8 cellular contexts compared by ENCODE assay signal in genomic region chr10:123559066-123559822, GRCh38.
DNase-seq lines count a peak whose midpoint lies in the region; ATAC-seq and TF ChIP-seq lines count a peak whose summit lies in the region.

No MANE protein-coding gene starts in this region.

- H3K9ac ChIP-seq in liver (ENCODE audit: low read depth in 1 of 2, low read length in 2 of 2) = no peak overlapping the region

- H3K36me3 ChIP-seq in HAP-1 (replicated peaks) (no peaks in the 10 kb centered on the region), liver (ENCODE audit: control insufficient read depth in 4 of 4, insufficient read depth in 3 of 4, low read depth in 1 of 4, low read length in 3 of 4) (no peaks in the 10 kb centered on the region)

- TF ChIP-seq CTCF in choroid plexus epithelial cell (conservative IDR thresholded peaks at IDR 0.05; ENCODE audit: low read depth, low read length) (peak; percentile 96), liver (IDR thresholded peaks at IDR 0.05; ENCODE audit: low read depth, low read length, missing input control) (peak; percentile 94)

- WGBS in liver = 53% methylated on average over 28 of the region's 28 CpGs

- H3K4me1 ChIP-seq in HAP-1 (no peaks in the 10 kb centered on the region), liver (ENCODE audit: control insufficient read depth in 4 of 4, insufficient read depth in 4 of 4, low read length in 3 of 4) (peaks cover 0 to 2% (median 0%) of the 10 kb centered on the region in 4 donors)

- H3K4me3 ChIP-seq in HAP-1 (no peak overlapping the region), choroid plexus epithelial cell (ENCODE audit: low read depth, low read length) (no peak overlapping the region), liver (ENCODE audit: low read depth in 1 of 3, low read length in 3 of 3) (no peak overlapping the region)

- H3K27ac ChIP-seq in liver (ENCODE audit: low read depth in 1 of 2, low read length in 2 of 2) = no peak overlapping the region

- H3K27me3 ChIP-seq in HAP-1 (ENCODE audit: low read depth) (no peaks in the 10 kb centered on the region), liver (ENCODE audit: control insufficient read depth in 4 of 4, insufficient read depth in 4 of 4, low read length in 3 of 4) (no peaks in the 10 kb centered on the region)

- no peak for ATAC-seq in GM19397 (IDR thresholded peaks at IDR 0.05; ENCODE audit: unreplicated experiment)

- TF ChIP-seq RAD21 in liver (IDR thresholded peaks at IDR 0.05) = peak; percentile 96 to 99

- H3K9me3 ChIP-seq in HAP-1 (no peaks in the 10 kb centered on the region), liver (ENCODE audit: control insufficient read depth in 4 of 4, low read length in 3 of 4) (no peaks in the 10 kb centered on the region)

- in situ Hi-C loops in HAP-1 (cut with MboI; ENCODE audit: low sequenced_read_pairs) = loop anchor here (10.0 to 25.0 kb wide), 2 partner anchors 514 to 922 kb away; no protein-coding TSS in a partner anchor

- DNase-seq in COLO829 (ENCODE audit: low spot score) = peak; percentile 84
- DNase-seq in HAP-1 (ENCODE audit: low spot score in 2 of 2) = peak; percentile 32 to 78
- peak; percentile 42 for DNase-seq in NCI-H2196 (lab: John Stamatoyannopoulos, UW; ENCODE audit: unreplicated experiment)
- DNase-seq in activated CD4-positive, alpha-beta T cell treated with anti-CD3 and anti-CD28 coated beads for 4 hours = peak; percentile 52 to 71
- DNase-seq in choroid plexus epithelial cell (ENCODE audit: low read depth) = peak; percentile 68
- peak; percentile 28 to 61 for DNase-seq in stimulated activated CD4-positive, alpha-beta T cell treated with anti-CD3 and anti-CD28 coated beads, Interleukin-4, amount 100 ng/mL, for 48 hours (ENCODE audit: low read depth in 2 of 2)

TF ChIP-seq in liver, 16 proteins besides CTCF, POLR2A, EP300 and RAD21:
- no peak for TF ChIP-seq FOXA1 (IDR thresholded peaks at IDR 0.05)
- no peak for TF ChIP-seq JUND (IDR thresholded peaks at IDR 0.05)
- no peak for TF ChIP-seq NR2F2 (IDR thresholded peaks at IDR 0.05)
- TF ChIP-seq, protein P1, sequence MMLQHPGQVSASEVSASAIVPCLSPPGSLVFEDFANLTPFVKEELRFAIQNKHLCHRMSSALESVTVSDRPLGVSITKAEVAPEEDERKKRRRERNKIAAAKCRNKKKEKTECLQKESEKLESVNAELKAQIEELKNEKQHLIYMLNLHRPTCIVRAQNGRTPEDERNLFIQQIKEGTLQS (IDR thresholded peaks at IDR 0.05) = no peak
- no peak for TF ChIP-seq TAF1 (conservative IDR thresholded peaks at IDR 0.05)
- no peak for TF ChIP-seq SP1 (IDR thresholded peaks at IDR 0.05)
- no peak for TF ChIP-seq EGR1 (IDR thresholded peaks at IDR 0.05; ENCODE audit: low read depth in 2 of 2)
- TF ChIP-seq, protein P2, sequence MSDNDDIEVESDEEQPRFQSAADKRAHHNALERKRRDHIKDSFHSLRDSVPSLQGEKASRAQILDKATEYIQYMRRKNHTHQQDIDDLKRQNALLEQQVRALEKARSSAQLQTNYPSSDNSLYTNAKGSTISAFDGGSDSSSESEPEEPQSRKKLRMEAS (IDR thresholded peaks at IDR 0.05) = no peak
- no peak for TF ChIP-seq GABPA (IDR thresholded peaks at IDR 0.05 in 1 of 2, conservative IDR thresholded peaks at IDR 0.05 in 1 of 2)
- TF ChIP-seq YY1 (IDR thresholded peaks at IDR 0.05) = no peak
- TF ChIP-seq, protein P3, sequence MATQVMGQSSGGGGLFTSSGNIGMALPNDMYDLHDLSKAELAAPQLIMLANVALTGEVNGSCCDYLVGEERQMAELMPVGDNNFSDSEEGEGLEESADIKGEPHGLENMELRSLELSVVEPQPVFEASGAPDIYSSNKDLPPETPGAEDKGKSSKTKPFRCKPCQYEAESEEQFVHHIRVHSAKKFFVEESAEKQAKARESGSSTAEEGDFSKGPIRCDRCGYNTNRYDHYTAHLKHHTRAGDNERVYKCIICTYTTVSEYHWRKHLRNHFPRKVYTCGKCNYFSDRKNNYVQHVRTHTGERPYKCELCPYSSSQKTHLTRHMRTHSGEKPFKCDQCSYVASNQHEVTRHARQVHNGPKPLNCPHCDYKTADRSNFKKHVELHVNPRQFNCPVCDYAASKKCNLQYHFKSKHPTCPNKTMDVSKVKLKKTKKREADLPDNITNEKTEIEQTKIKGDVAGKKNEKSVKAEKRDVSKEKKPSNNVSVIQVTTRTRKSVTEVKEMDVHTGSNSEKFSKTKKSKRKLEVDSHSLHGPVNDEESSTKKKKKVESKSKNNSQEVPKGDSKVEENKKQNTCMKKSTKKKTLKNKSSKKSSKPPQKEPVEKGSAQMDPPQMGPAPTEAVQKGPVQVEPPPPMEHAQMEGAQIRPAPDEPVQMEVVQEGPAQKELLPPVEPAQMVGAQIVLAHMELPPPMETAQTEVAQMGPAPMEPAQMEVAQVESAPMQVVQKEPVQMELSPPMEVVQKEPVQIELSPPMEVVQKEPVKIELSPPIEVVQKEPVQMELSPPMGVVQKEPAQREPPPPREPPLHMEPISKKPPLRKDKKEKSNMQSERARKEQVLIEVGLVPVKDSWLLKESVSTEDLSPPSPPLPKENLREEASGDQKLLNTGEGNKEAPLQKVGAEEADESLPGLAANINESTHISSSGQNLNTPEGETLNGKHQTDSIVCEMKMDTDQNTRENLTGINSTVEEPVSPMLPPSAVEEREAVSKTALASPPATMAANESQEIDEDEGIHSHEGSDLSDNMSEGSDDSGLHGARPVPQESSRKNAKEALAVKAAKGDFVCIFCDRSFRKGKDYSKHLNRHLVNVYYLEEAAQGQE (IDR thresholded peaks at IDR 0.05) = no peak
- TF ChIP-seq, protein P4, sequence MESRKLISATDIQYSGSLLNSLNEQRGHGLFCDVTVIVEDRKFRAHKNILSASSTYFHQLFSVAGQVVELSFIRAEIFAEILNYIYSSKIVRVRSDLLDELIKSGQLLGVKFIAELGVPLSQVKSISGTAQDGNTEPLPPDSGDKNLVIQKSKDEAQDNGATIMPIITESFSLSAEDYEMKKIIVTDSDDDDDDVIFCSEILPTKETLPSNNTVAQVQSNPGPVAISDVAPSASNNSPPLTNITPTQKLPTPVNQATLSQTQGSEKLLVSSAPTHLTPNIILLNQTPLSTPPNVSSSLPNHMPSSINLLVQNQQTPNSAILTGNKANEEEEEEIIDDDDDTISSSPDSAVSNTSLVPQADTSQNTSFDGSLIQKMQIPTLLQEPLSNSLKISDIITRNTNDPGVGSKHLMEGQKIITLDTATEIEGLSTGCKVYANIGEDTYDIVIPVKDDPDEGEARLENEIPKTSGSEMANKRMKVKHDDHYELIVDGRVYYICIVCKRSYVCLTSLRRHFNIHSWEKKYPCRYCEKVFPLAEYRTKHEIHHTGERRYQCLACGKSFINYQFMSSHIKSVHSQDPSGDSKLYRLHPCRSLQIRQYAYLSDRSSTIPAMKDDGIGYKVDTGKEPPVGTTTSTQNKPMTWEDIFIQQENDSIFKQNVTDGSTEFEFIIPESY (IDR thresholded peaks at IDR 0.05) = no peak
- TF ChIP-seq HNF4A (conservative IDR thresholded peaks at IDR 0.05) = no peak
- TF ChIP-seq HNF4G (IDR thresholded peaks at IDR 0.05) = no peak
- no peak for TF ChIP-seq FOXA2 (IDR thresholded peaks at IDR 0.05)
- no peak for TF ChIP-seq RXRA (IDR thresholded peaks at IDR 0.05)
